Comparison of ENCODE assay signal across 18 cellular contexts in the genomic region with DNA sequence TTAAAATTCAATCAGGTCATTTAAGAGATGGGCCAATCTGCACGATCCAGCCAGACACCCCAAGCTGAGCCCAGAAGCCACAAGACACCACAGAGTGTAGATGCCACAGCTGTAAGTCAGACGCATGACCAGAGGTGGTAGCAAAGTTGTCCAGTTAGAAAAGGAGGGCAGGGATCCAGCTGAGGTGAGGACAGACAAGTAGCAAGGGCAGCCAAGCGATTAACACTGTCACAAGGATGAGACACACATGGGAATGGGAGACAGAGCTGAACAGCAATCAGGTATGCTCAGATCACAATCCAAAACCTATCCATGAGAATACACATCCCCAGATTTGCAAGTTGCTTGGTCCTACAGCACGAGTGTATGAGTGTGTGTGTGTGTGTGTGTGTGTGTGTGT.
DNase-seq lines count a peak whose midpoint lies in the region; ATAC-seq and TF ChIP-seq lines count a peak whose summit lies in the region.
"Had no signal": no experiment of that assay in that cellular context is flagged by ENCODE, and none has a peak within 500 bp of the region (broad histone marks: within the 10 kb centered on the region; RNA-seq: fewer than 3 reads in every experiment).

No MANE protein-coding gene starts in this region.

- H3K27ac ChIP-seq in SK-N-SH (ENCODE audit: low read depth in 2 of 2, low read length in 1 of 2) (no peak overlapping the region), heart right ventricle (peak overlapping the region in 1 of 10 donors; percentile 58)
- H3K27ac ChIP-seq: 22Rv1, neural progenitor cell had no signal

- POLR2A ChIA-PET in SK-N-SH (lab: Yijun Ruan, JAX): no interaction called here

- ATAC-seq in SK-N-SH treated with all-trans-retinoic acid at 6 μM for 48 hours: peak; percentile 59
- ATAC-seq in heart right ventricle: peak; percentile 39 to 88 (median 76)
- no peak for ATAC-seq in stimulated activated naive B cell treated with anti-CD40 and anti-IgM and Interleukin-4, amounts not matched to agents 10 μg/mL and 1 μg/mL and 100 μg/mL, for 72 hours (replicated peaks)
- ATAC-seq in HG03469 (IDR thresholded peaks at IDR 0.05; ENCODE audit: unreplicated experiment): no peak
- no peak for ATAC-seq in GM19452 (IDR thresholded peaks at IDR 0.05; ENCODE audit: unreplicated experiment)
- no peak for ATAC-seq in GM21825 (IDR thresholded peaks at IDR 0.05; ENCODE audit: unreplicated experiment)

- TF ChIP-seq CTCF in SK-N-SH (IDR thresholded peaks at IDR 0.05) (no peak), heart right ventricle (IDR thresholded peaks at IDR 0.05) (peak in 3 of 9 donors; percentile 15 to 27 (median 20))

- H3K36me3 ChIP-seq in SK-N-SH (replicated peaks in 1 of 2; ENCODE audit: control insufficient read depth in 1 of 2, insufficient read depth in 2 of 2, low read length in 1 of 2): peaks cover 2 to 10% of the 10 kb centered on the region in 2 experiments
- H3K36me3 ChIP-seq in heart right ventricle: peaks cover 0 to 91% (median 5%) of the 10 kb centered on the region in 9 donors
- H3K36me3 ChIP-seq: neural progenitor cell had no signal

- H3K4me1 Mint-ChIP-seq in stimulated activated naive B cell treated with anti-CD40 and anti-IgM and Interleukin-4, amounts not matched to agents 10 μg/mL and 1 μg/mL and 100 μg/mL, for 72 hours: peaks cover 0 to 1% of the 10 kb centered on the region in 2 donors
- H3K4me1 Mint-ChIP-seq: CD14-positive monocyte, neural progenitor cell had no signal

- no peaks in the 10 kb centered on the region for H3K9me3 Mint-ChIP-seq in stimulated activated naive B cell treated with anti-CD40 and anti-IgM and Interleukin-4, amounts not matched to agents 10 μg/mL and 1 μg/mL and 100 μg/mL, for 72 hours
- H3K9me3 Mint-ChIP-seq: neural progenitor cell had no signal

- CTCF ChIA-PET in SK-N-SH (lab: Yijun Ruan, JAX): interaction anchor here (1.1 to 1.2 kb wide), 2 partner anchors 22 to 236 kb away, joined by 4 to 5 read pairs; no protein-coding TSS in a partner anchor

- H3K9me2 ChIP-seq in SK-N-SH: no peaks in the 10 kb centered on the region

- H3K4me1 ChIP-seq in SK-N-SH (ENCODE audit: control insufficient read depth in 1 of 2, insufficient read depth in 2 of 2, low read depth in 1 of 2, low read length in 1 of 2) (peaks cover 2 to 16% of the 10 kb centered on the region in 2 experiments; a peak in 3 of 4 replicates), heart right ventricle (peaks cover 0 to 41% (median 3%) of the 10 kb centered on the region in 9 donors)
- H3K4me1 ChIP-seq: neural progenitor cell had no signal

- no peaks in the 10 kb centered on the region for H3K36me3 Mint-ChIP-seq in stimulated activated naive B cell treated with anti-CD40 and anti-IgM and Interleukin-4, amounts not matched to agents 10 μg/mL and 1 μg/mL and 100 μg/mL, for 72 hours
- H3K36me3 Mint-ChIP-seq: CD14-positive monocyte had no signal

- no peak for TF ChIP-seq RAD21 in SK-N-SH (IDR thresholded peaks at IDR 0.05; ENCODE audit: low read length)

- H3K9ac ChIP-seq in SK-N-SH: no peak overlapping the region
- H3K9ac ChIP-seq: neural progenitor cell had no signal

- H3K4me2 ChIP-seq in SK-N-SH: no peak overlapping the region
- H3K4me2 ChIP-seq: neural progenitor cell had no signal

- H2AFZ ChIP-seq in SK-N-SH (ENCODE audit: low read depth): no peak overlapping the region
- H2AFZ ChIP-seq: neural progenitor cell had no signal

- H3K4me3 Mint-ChIP-seq in stimulated activated naive B cell treated with anti-CD40 and anti-IgM and Interleukin-4, amounts not matched to agents 10 μg/mL and 1 μg/mL and 100 μg/mL, for 72 hours: no peak overlapping the region
- H3K4me3 Mint-ChIP-seq: CD14-positive monocyte, neural progenitor cell had no signal

- H3K27me3 ChIP-seq in SK-N-SH (ENCODE audit: insufficient read depth): no peaks in the 10 kb centered on the region
- H3K27me3 ChIP-seq in heart right ventricle: no peaks in the 10 kb centered on the region
- H3K27me3 ChIP-seq: neural progenitor cell had no signal

- no peaks in the 10 kb centered on the region for H3K27me3 Mint-ChIP-seq in stimulated activated naive B cell treated with anti-CD40 and anti-IgM and Interleukin-4, amounts not matched to agents 10 μg/mL and 1 μg/mL and 100 μg/mL, for 72 hours

- no peaks in the 10 kb centered on the region for H4K20me1 ChIP-seq in SK-N-SH (ENCODE audit: insufficient read depth)

- TF ChIP-seq EP300 in SK-N-SH (IDR thresholded peaks at IDR 0.05; ENCODE audit: borderline replicate concordance in 1 of 2, low read depth in 1 of 2, low read length in 1 of 2): no peak

- no peak overlapping the region for H3K4me3 ChIP-seq in SK-N-SH (ENCODE audit: low read depth in 2 of 2, low read length in 1 of 2)
- H3K4me3 ChIP-seq in heart right ventricle: no peak overlapping the region
- H3K4me3 ChIP-seq: neural progenitor cell had no signal

- H3K79me2 ChIP-seq in SK-N-SH (ENCODE audit: insufficient read depth): no peaks in the 10 kb centered on the region

- 65% methylated on average over 4 of the region's 4 CpGs for WGBS in SK-N-SH (ENCODE audit: low lambda C conversion rate)
- WGBS in heart right ventricle, 2 donors: 53 to 60% methylated on average over 4 of the region's 4 CpGs

- H3K27ac Mint-ChIP-seq in stimulated activated naive B cell treated with anti-CD40 and anti-IgM and Interleukin-4, amounts not matched to agents 10 μg/mL and 1 μg/mL and 100 μg/mL, for 72 hours: peak overlapping the region; percentile 16
- H3K27ac Mint-ChIP-seq: CD14-positive monocyte, neural progenitor cell had no signal

- no peaks in the 10 kb centered on the region for H3F3A ChIP-seq in SK-N-SH (replicated peaks; ENCODE audit: insufficient read depth)

- intact Hi-C loops in heart right ventricle (cut with DNase I): loop anchor here in 4 of 10 donors (5.0 to 10.0 kb wide), 4 partner anchors 138 to 290 kb away; partner anchors contain the start of gene HECW2 (in 1 of the 4)

- no peaks in the 10 kb centered on the region for H3K9me3 ChIP-seq in SK-N-SH
- H3K9me3 ChIP-seq in heart right ventricle: no peaks in the 10 kb centered on the region

- no peak for DNase-seq in SK-N-SH
- DNase-seq in RPMI7951 (ENCODE audit: low read depth): peak; percentile 53
- DNase-seq in heart right ventricle: peak in 1 of 2 donors; percentile 65
- DNase-seq in stimulated activated naive B cell treated with anti-CD40 and anti-IgM and Interleukin-4, amounts not matched to agents 10 μg/mL and 1 μg/mL and 100 μg/mL, for 72 hours: no peak
- DNase-seq: activated naive CD4-positive, alpha-beta T cell treated with anti-CD3 and anti-CD28 coated beads, Interleukin-2, amount 50 U/mL, for 16 hours; caudate nucleus; NCI-H187; NCI-H510A; stimulated activated CD4-positive, alpha-beta T cell treated with anti-CD3 and anti-CD28 coated beads, Interleukin-2, amount 100 ng/mL, for 24 hours; stimulated activated CD8-positive, alpha-beta memory T cell treated with anti-CD3 and anti-CD28 coated beads, Interleukin-4, amount 100 ng/mL, for 48 hours; SW 1271 had no signal

TF ChIP-seq in SK-N-SH treated with all-trans-retinoic acid at 6 μM for 48 hours, 23 proteins besides CTCF, POLR2A, EP300 and RAD21 (continues in another document):
- TF ChIP-seq BACH2 (CRISPR knock-in tag; IDR thresholded peaks at IDR 0.05; ENCODE audit: borderline replicate concordance) (no peak), ZC3H10 (CRISPR knock-in tag; IDR thresholded peaks at IDR 0.05) (no peak), ZNF565 (CRISPR knock-in tag; conservative IDR thresholded peaks at IDR 0.05; ENCODE audit: low read depth) (no peak), PPARA (CRISPR knock-in tag; IDR thresholded peaks at IDR 0.05; ENCODE audit: borderline replicate concordance) (no peak), ZFP3 (CRISPR knock-in tag; IDR thresholded peaks at IDR 0.05) (no peak), GLIS3 (CRISPR knock-in tag; IDR thresholded peaks at IDR 0.05) (no peak), ISL1 (CRISPR knock-in tag; IDR thresholded peaks at IDR 0.05) (no peak), SNAI2 (CRISPR knock-in tag; IDR thresholded peaks at IDR 0.05) (no peak)
- TF ChIP-seq, protein P1, sequence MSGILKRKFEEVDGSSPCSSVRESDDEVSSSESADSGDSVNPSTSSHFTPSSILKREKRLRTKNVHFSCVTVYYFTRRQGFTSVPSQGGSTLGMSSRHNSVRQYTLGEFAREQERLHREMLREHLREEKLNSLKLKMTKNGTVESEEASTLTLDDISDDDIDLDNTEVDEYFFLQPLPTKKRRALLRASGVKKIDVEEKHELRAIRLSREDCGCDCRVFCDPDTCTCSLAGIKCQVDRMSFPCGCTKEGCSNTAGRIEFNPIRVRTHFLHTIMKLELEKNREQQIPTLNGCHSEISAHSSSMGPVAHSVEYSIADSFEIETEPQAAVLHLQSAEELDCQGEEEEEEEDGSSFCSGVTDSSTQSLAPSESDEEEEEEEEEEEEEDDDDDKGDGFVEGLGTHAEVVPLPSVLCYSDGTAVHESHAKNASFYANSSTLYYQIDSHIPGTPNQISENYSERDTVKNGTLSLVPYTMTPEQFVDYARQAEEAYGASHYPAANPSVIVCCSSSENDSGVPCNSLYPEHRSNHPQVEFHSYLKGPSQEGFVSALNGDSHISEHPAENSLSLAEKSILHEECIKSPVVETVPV (CRISPR knock-in tag; IDR thresholded peaks at IDR 0.05): no peak

TF ChIP-seq in SK-N-SH, 30 proteins besides CTCF, POLR2A, EP300 and RAD21 (continues in another document):
- TF ChIP-seq TCF12 (IDR thresholded peaks at IDR 0.05) (no peak), ELF1 (IDR thresholded peaks at IDR 0.05) (no peak), MAX (IDR thresholded peaks at IDR 0.05; ENCODE audit: low read depth) (no peak), RXRA (IDR thresholded peaks at IDR 0.05; ENCODE audit: borderline replicate concordance, low read depth) (no peak), SIN3A (IDR thresholded peaks at IDR 0.05; ENCODE audit: borderline replicate concordance, low read depth, low read length) (no peak)
- TF ChIP-seq, protein P2, sequence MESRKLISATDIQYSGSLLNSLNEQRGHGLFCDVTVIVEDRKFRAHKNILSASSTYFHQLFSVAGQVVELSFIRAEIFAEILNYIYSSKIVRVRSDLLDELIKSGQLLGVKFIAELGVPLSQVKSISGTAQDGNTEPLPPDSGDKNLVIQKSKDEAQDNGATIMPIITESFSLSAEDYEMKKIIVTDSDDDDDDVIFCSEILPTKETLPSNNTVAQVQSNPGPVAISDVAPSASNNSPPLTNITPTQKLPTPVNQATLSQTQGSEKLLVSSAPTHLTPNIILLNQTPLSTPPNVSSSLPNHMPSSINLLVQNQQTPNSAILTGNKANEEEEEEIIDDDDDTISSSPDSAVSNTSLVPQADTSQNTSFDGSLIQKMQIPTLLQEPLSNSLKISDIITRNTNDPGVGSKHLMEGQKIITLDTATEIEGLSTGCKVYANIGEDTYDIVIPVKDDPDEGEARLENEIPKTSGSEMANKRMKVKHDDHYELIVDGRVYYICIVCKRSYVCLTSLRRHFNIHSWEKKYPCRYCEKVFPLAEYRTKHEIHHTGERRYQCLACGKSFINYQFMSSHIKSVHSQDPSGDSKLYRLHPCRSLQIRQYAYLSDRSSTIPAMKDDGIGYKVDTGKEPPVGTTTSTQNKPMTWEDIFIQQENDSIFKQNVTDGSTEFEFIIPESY (IDR thresholded peaks at IDR 0.05; ENCODE audit: borderline replicate concordance, low read depth): no peak

Comparison
In these comparisons a context has a peak if more than half of its experiments do, and no peak if none do; other contexts are left out.
1. ATAC-seq: peak in SK-N-SH treated with all-trans-retinoic acid at 6 μM for 48 hours (single experiment) and heart right ventricle (8 of 8); none in stimulated activated naive B cell treated with anti-CD40 and anti-IgM and Interleukin-4, amounts not matched to agents 10 μg/mL and 1 μg/mL and 100 μg/mL, for 72 hours (0 of 2), HG03469 (single experiment), GM19452 (single experiment) and GM21825 (single experiment).